20 cellular contexts compared by ENCODE assay signal in genomic region chr10:91567815-91568214, GRCh38.
DNase-seq lines count a peak whose midpoint lies in the region; ATAC-seq, FAIRE-seq and TF ChIP-seq lines count a peak whose summit lies in the region.
"Had no signal": no experiment of that assay in that cellular context is flagged by ENCODE, and none has a peak within 500 bp of the region (broad histone marks: within the 10 kb centered on the region; RNA-seq: fewer than 3 reads in every experiment).

No MANE protein-coding gene starts in this region.

- H3K27me3 Mint-ChIP-seq in naive thymus-derived CD4-positive, alpha-beta T cell = peaks cover 0 to 6% (median 1%) of the 10 kb centered on the region in 5 donors

- no peak overlapping the region for H4K5ac ChIP-seq in IMR-90 (ENCODE audit: low read depth, low read length)

- in situ Hi-C loops in ACHN (cut with HindIII; ENCODE audit: low pct_ligation_motif_present, low pct_unique_long_range_greater_than_20kb, low sequenced_read_pairs) (no loop called here), IMR-90 (cut with MboI; ENCODE audit: low sequenced_read_pairs) (no loop called here)

- H3K4me3 ChIP-seq in IMR-90 (ENCODE audit: insufficient read depth, low read depth, low read length) = no peak overlapping the region
- H3K4me3 ChIP-seq in naive thymus-derived CD4-positive, alpha-beta T cell (ENCODE audit: low read length) = no peak overlapping the region
- H3K4me3 ChIP-seq in kidney (ENCODE audit: low read length in 2 of 2) = no peak overlapping the region
- H3K4me3 ChIP-seq: BLaER1, HAP-1 had no signal

- no peak overlapping the region for H3K14ac ChIP-seq in IMR-90 (replicated peaks; ENCODE audit: low read depth, low read length)

- peaks cover 1% of the 10 kb centered on the region; the same call in 1 of the 2 replicates for H3K4me1 ChIP-seq in IMR-90 (ENCODE audit: control insufficient read depth, insufficient read depth, low read length)
- no peaks in the 10 kb centered on the region for H3K4me1 ChIP-seq in naive thymus-derived CD4-positive, alpha-beta T cell (ENCODE audit: control insufficient read depth in 2 of 2, insufficient read depth in 2 of 2, low read length in 2 of 2)
- H3K4me1 ChIP-seq in kidney (ENCODE audit: control insufficient read depth in 1 of 2, insufficient read depth in 1 of 2, low read depth in 1 of 2, low read length in 2 of 2) = no peaks in the 10 kb centered on the region
- H3K4me1 ChIP-seq: HAP-1 had no signal

- no peak overlapping the region for H3K27ac Mint-ChIP-seq in naive thymus-derived CD4-positive, alpha-beta T cell
- H3K27ac Mint-ChIP-seq: CD4-positive, alpha-beta memory T cell had no signal

- no CpG with 5 or more reads among the region's 3 CpGs for WGBS in IMR-90 (ENCODE audit: extremely low coverage in 2 of 2, insufficient read length in 1 of 2), 2 experiments

- FAIRE-seq in kidney (lab: Jason Lieb, UNC) (no peak), H54 (lab: Jason Lieb, UNC) (no peak)

- no peaks in the 10 kb centered on the region for H4K20me1 ChIP-seq in IMR-90 (ENCODE audit: insufficient read depth, low read length)
- H4K20me1 ChIP-seq: BLaER1 had no signal

- TF ChIP-seq CTCF in IMR-90 (conservative IDR thresholded peaks at IDR 0.05; ENCODE audit: low read depth, low read length) (no peak), kidney (IDR thresholded peaks at IDR 0.05; ENCODE audit: borderline replicate concordance, extremely low read depth, insufficient read depth) (no peak)

- dilution Hi-C loops in IMR-90 (cut with HindIII; ENCODE audit: low sequenced_read_pairs, unreplicated experiment) = no loop called here

- H3K9ac ChIP-seq in IMR-90 (ENCODE audit: low read depth, low read length) = no peak overlapping the region
- no peak overlapping the region for H3K9ac ChIP-seq in kidney (ENCODE audit: low read length in 2 of 2)
- H3K9ac ChIP-seq: BLaER1, KMS-11, SK-N-SH had no signal

- H3K79me1 ChIP-seq in IMR-90 (ENCODE audit: low read depth in 1 of 2, low read length in 2 of 2) = no peaks in the 10 kb centered on the region

- H3K4me2 ChIP-seq in IMR-90 (ENCODE audit: low read depth, low read length) = no peak overlapping the region
- H3K4me2 ChIP-seq: BLaER1, KMS-11, SK-N-SH had no signal

- no peak overlapping the region for H2BK120ac ChIP-seq in IMR-90 (ENCODE audit: low read depth, low read length)

- no peak overlapping the region for H3K23ac ChIP-seq in IMR-90 (ENCODE audit: low read depth, low read length)

- no peak for TF ChIP-seq RAD21 in IMR-90 (IDR thresholded peaks at IDR 0.05; ENCODE audit: low read length)

- 0 out of 2 replicates have a peak overlapping the region, but pooled peaks have one; percentile 21 for H2AK5ac ChIP-seq in IMR-90 (ENCODE audit: low read depth, low read length)

- H3K9me3 ChIP-seq in IMR-90 (ENCODE audit: control insufficient read depth, insufficient read depth, low read length) (no peaks in the 10 kb centered on the region), kidney (ENCODE audit: control insufficient read depth in 1 of 2, low read length in 2 of 2) (no peaks in the 10 kb centered on the region)
- no peaks in the 10 kb centered on the region for H3K9me3 ChIP-seq in naive thymus-derived CD4-positive, alpha-beta T cell (ENCODE audit: control insufficient read depth in 2 of 3, low read length in 3 of 3)
- H3K9me3 ChIP-seq: BLaER1, HAP-1, SK-N-SH had no signal

- no TSS peak for BruUV-seq in IMR-90 (replicated peaks; lab: Mats Ljungman, UMichigan)

- peaks cover 0 to 1% (median 0%) of the 10 kb centered on the region in 7 donors for H3K4me1 Mint-ChIP-seq in naive thymus-derived CD4-positive, alpha-beta T cell

- H3K9me3 Mint-ChIP-seq in naive thymus-derived CD4-positive, alpha-beta T cell = peaks cover 0 to 3% (median 0%) of the 10 kb centered on the region in 11 donors
- H3K9me3 Mint-ChIP-seq: CD4-positive, alpha-beta memory T cell had no signal

- H2BK5ac ChIP-seq in IMR-90 (ENCODE audit: low read depth, low read length, poor library complexity, severe bottlenecking) = no peak overlapping the region

- no peak overlapping the region for H3K27ac ChIP-seq in IMR-90 (ENCODE audit: insufficient read depth, low read length)
- peak overlapping the region; percentile 30 for H3K27ac ChIP-seq in epithelial cell of prostate
- no peak overlapping the region for H3K27ac ChIP-seq in naive thymus-derived CD4-positive, alpha-beta T cell (ENCODE audit: low read depth, low read length)
- no peak overlapping the region for H3K27ac ChIP-seq in kidney (ENCODE audit: low read depth in 2 of 2, low read length in 2 of 2)
- H3K27ac ChIP-seq: BLaER1, KMS-11 had no signal

- no peak overlapping the region for H3K4me3 Mint-ChIP-seq in naive thymus-derived CD4-positive, alpha-beta T cell

- no peak overlapping the region for H2BK20ac ChIP-seq in IMR-90 (ENCODE audit: low read depth, low read length)

- no peak overlapping the region for H3K4ac ChIP-seq in IMR-90 (ENCODE audit: low read depth, low read length)

- ATAC-seq in IMR-90 (ENCODE audit: low read depth) = no peak
- ATAC-seq in naive thymus-derived CD4-positive, alpha-beta T cell = no peak

- H3K36me3 ChIP-seq in IMR-90 (ENCODE audit: control insufficient read depth, insufficient read depth, low read length) (no peaks in the 10 kb centered on the region), kidney (ENCODE audit: control insufficient read depth in 1 of 2, insufficient read depth in 2 of 2, low read length in 2 of 2) (no peaks in the 10 kb centered on the region)
- no peaks in the 10 kb centered on the region for H3K36me3 ChIP-seq in naive thymus-derived CD4-positive, alpha-beta T cell (ENCODE audit: control insufficient read depth in 2 of 3, insufficient read depth in 3 of 3, low read length in 3 of 3)
- H3K36me3 ChIP-seq: BLaER1, HAP-1 had no signal

- H4K8ac ChIP-seq in IMR-90 (ENCODE audit: low read depth in 2 of 2, low read length in 2 of 2) = no peak overlapping the region

- H3K56ac ChIP-seq in IMR-90 (ENCODE audit: extremely low read depth, insufficient read depth, low read length) = no peak overlapping the region

- POLR2A ChIA-PET in IMR-90 (lab: Charles Lee; ENCODE audit: unreplicated experiment) = no interaction called here
- POLR2A ChIA-PET in naive thymus-derived CD4-positive, alpha-beta T cell (lab: Charles Lee) = no interaction called here

- intact Hi-C loops in IMR-90 (cut with micrococcal nuclease) (no loop called here), kidney (cut with DNase I) (loop anchor here (10.0 kb wide), 1 partner anchor 57 kb away; no protein-coding TSS in a partner anchor)
- intact Hi-C loops in naive thymus-derived CD4-positive, alpha-beta T cell (cut with micrococcal nuclease) = no loop called here

- H2AK9ac ChIP-seq in IMR-90 (replicated peaks; ENCODE audit: low read depth, low read length, poor library complexity) = no peak overlapping the region

- H2BK15ac ChIP-seq in IMR-90 (ENCODE audit: low read depth, low read length) = no peak overlapping the region

- H3K27me3 ChIP-seq in IMR-90 (ENCODE audit: control insufficient read depth, insufficient read depth, low read length) = no peaks in the 10 kb centered on the region
- no peaks in the 10 kb centered on the region for H3K27me3 ChIP-seq in naive thymus-derived CD4-positive, alpha-beta T cell (ENCODE audit: control insufficient read depth in 2 of 2, insufficient read depth in 2 of 2, low read length in 2 of 2)
- H3K27me3 ChIP-seq: BLaER1 had no signal

- H4K91ac ChIP-seq in IMR-90 (ENCODE audit: insufficient read depth, low read depth, low read length) = no peak overlapping the region

- H3K9me1 ChIP-seq in IMR-90 (ENCODE audit: insufficient read depth, low read length) = no peaks in the 10 kb centered on the region

- CTCF ChIA-PET in IMR-90 (lab: Yijun Ruan, JAX) = no interaction called here
- CTCF ChIA-PET in naive thymus-derived CD4-positive, alpha-beta T cell (lab: Charles Lee) = no interaction called here

- DNase-seq in ACHN (peak; percentile 46), IMR-90 (no peak), epithelial cell of prostate (ENCODE audit: low read depth, low spot score) (peak; percentile 45), kidney glomerular epithelial cell (lab: John Stamatoyannopoulos, UW) (peak; percentile 31), kidney (no peak), H54 (ENCODE audit: insufficient read length, low spot score) (no peak)
- no peak for DNase-seq in naive thymus-derived CD4-positive, alpha-beta T cell
- DNase-seq in stimulated activated CD4-positive, alpha-beta T cell treated with anti-CD3 and anti-CD28 coated beads, Interleukin-1b, Interleukin-23, amount 100 ng/mL, for 48 hours = no peak
- DNase-seq: CD4-positive, alpha-beta memory T cell; DMS53; EL; MV-4-11; NCI-H1694 treated with DMSO at 0.1 percent for 48 hours; NCI-H748 treated with DMSO at 0.1 percent for 48 hours; NK-92 treated with Interleukin-12 subunit alpha and Interleukin-12 subunit beta, amount 100 ng/mL, for 24 hours; SHP77; SK-N-SH had no signal

- H3K36me3 Mint-ChIP-seq in naive thymus-derived CD4-positive, alpha-beta T cell = peaks cover 0 to 4% (median 0%) of the 10 kb centered on the region in 5 donors
- H3K36me3 Mint-ChIP-seq: CD4-positive, alpha-beta memory T cell had no signal

- H3K18ac ChIP-seq in IMR-90 (ENCODE audit: low read depth, low read length) = no peak overlapping the region

- H2AFZ ChIP-seq in IMR-90 (replicated peaks; ENCODE audit: low read length, poor library complexity) = no peak overlapping the region

- TF ChIP-seq POLR2A in IMR-90 (IDR thresholded peaks at IDR 0.05; ENCODE audit: low read depth, low read length) (no peak), H54 (IDR thresholded peaks at IDR 0.05; ENCODE audit: low read depth, low read length) (no peak)

TF ChIP-seq in IMR-90, 13 proteins besides CTCF, POLR2A, EP300 and RAD21:
- TF ChIP-seq RCOR1 (IDR thresholded peaks at IDR 0.05; ENCODE audit: insufficient replicate concordance, low read length) (no peak), MAFK (IDR thresholded peaks at IDR 0.05; ENCODE audit: low read depth, low read length) (peak; percentile 92)

Comparison
In these comparisons a context has a peak if more than half of its experiments do, and no peak if none do; other contexts are left out.
1. DNase-seq: peak in ACHN (single experiment), epithelial cell of prostate (single experiment) and kidney glomerular epithelial cell (single experiment); none in IMR-90 (single experiment), naive thymus-derived CD4-positive, alpha-beta T cell (0 of 9), kidney (single experiment), H54 (single experiment) and stimulated activated CD4-positive, alpha-beta T cell treated with anti-CD3 and anti-CD28 coated beads, Interleukin-1b, Interleukin-23, amount 100 ng/mL, for 48 hours (single experiment).